20 cellular contexts compared by ENCODE assay signal in genomic region chr7:659306-659847, GRCh38.
DNase-seq lines count a peak whose midpoint lies in the region; ATAC-seq, FAIRE-seq and TF ChIP-seq lines count a peak whose summit lies in the region.
"Had no signal": no experiment of that assay in that cellular context is flagged by ENCODE, and none has a peak within 500 bp of the region (broad histone marks: within the 10 kb centered on the region; RNA-seq: fewer than 3 reads in every experiment).

No MANE protein-coding gene starts in this region.

- H3K4me1 Mint-ChIP-seq in nephron progenitor cell (peaks cover 7% of the 10 kb centered on the region), endodermal cell (no peaks in the 10 kb centered on the region)
- H3K4me1 Mint-ChIP-seq: CD14-positive monocyte had no signal

- no peaks in the 10 kb centered on the region for H3K27me3 Mint-ChIP-seq in nephron progenitor cell (ENCODE audit: low read depth, poor library complexity)
- no peaks in the 10 kb centered on the region for H3K27me3 Mint-ChIP-seq in endodermal cell (ENCODE audit: insufficient read depth)

- H3K27ac ChIP-seq in Panc1 (ENCODE audit: low read length) (no peak overlapping the region), kidney (ENCODE audit: low read depth in 2 of 2, low read length in 2 of 2) (no peak overlapping the region), endodermal cell (ENCODE audit: low read depth, low read length) (no peak overlapping the region)

- H3K9me3 Mint-ChIP-seq in nephron progenitor cell (no peaks in the 10 kb centered on the region), endodermal cell (no peaks in the 10 kb centered on the region)
- H3K9me3 Mint-ChIP-seq: CD8-positive, alpha-beta T cell; HFFc6 had no signal

- intact Hi-C loops in Panc1 (cut with micrococcal nuclease; ENCODE audit: unreplicated experiment) (no loop called here), kidney (cut with DNase I) (no loop called here)

- CTCF ChIA-PET in Panc1 (lab: Charles Lee), result no interaction called here

- H3K36me3 Mint-ChIP-seq in nephron progenitor cell (ENCODE audit: low read depth), result peaks cover 7% of the 10 kb centered on the region
- peaks cover 13% of the 10 kb centered on the region for H3K36me3 Mint-ChIP-seq in endodermal cell (ENCODE audit: low read depth)
- H3K36me3 Mint-ChIP-seq: CD14-positive monocyte had no signal

- peak overlapping the region; percentile 80 for H3K27ac Mint-ChIP-seq in nephron progenitor cell
- H3K27ac Mint-ChIP-seq in endodermal cell, result no peak overlapping the region
- H3K27ac Mint-ChIP-seq: CD8-positive, alpha-beta T cell; HFFc6 had no signal

- H3K36me3 ChIP-seq in Panc1 (ENCODE audit: control insufficient read depth, insufficient read depth, low read length) (no peaks in the 10 kb centered on the region), kidney (ENCODE audit: control insufficient read depth in 1 of 2, insufficient read depth in 2 of 2, low read length in 2 of 2) (no peaks in the 10 kb centered on the region), skeletal muscle satellite cell (ENCODE audit: insufficient read depth, low read length) (no peaks in the 10 kb centered on the region), endodermal cell (ENCODE audit: control insufficient read depth, insufficient read depth, low read length) (peaks cover 4% of the 10 kb centered on the region)
- H3K36me3 ChIP-seq: HAP-1 had no signal

- ATAC-seq in Panc1 (peak; percentile 27; the same call in 1 of the 2 replicates), HG02798 (IDR thresholded peaks at IDR 0.05; ENCODE audit: poor library complexity, unreplicated experiment) (no peak)
- ATAC-seq: CD8-positive, alpha-beta T cell had no signal

- H3K4me1 ChIP-seq in Panc1 (ENCODE audit: control insufficient read depth, insufficient read depth, low read length) (no peaks in the 10 kb centered on the region), kidney (ENCODE audit: control insufficient read depth in 1 of 2, insufficient read depth in 1 of 2, low read depth in 1 of 2, low read length in 2 of 2) (no peaks in the 10 kb centered on the region), skeletal muscle satellite cell (ENCODE audit: control insufficient read depth, insufficient read depth, low read length) (peaks cover 27% of the 10 kb centered on the region), endodermal cell (ENCODE audit: control insufficient read depth, insufficient read depth, low read length) (no peaks in the 10 kb centered on the region)
- H3K4me1 ChIP-seq: HAP-1 had no signal

- no peak overlapping the region for H3K4me3 ChIP-seq in Panc1 (ENCODE audit: low read depth in 2 of 2, low read length in 2 of 2)
- H3K4me3 ChIP-seq in kidney (ENCODE audit: low read length in 2 of 2), result no peak overlapping the region
- no peak overlapping the region for H3K4me3 ChIP-seq in skeletal muscle satellite cell (ENCODE audit: low read length)
- no peak overlapping the region for H3K4me3 ChIP-seq in endodermal cell (ENCODE audit: low read length)
- H3K4me3 ChIP-seq: HAP-1 had no signal

- POLR2A ChIA-PET in Panc1 (lab: Charles Lee), result interaction anchor here (0.7 kb wide), 1 partner anchor 18 kb away, joined by 6 read pairs; no protein-coding TSS in a partner anchor

- DNase-seq in Panc1 (ENCODE audit: low read depth, low spot score), result no peak
- DNase-seq in kidney, result peak; percentile 37
- DNase-seq in nephron progenitor cell, result no peak
- no peak for DNase-seq in endodermal cell
- DNase-seq in cerebellar nuclear complex (lab: John Stamatoyannopoulos, UW), result no peak
- DNase-seq: CD8-positive, alpha-beta T cell; COR-L47; DMS153; DMS79 treated with DMSO at 0.1 percent for 48 hours; EL; GOT3; HFFc6; IMR-90 had no signal

- BruUV-seq in Panc1 (replicated peaks; lab: Mats Ljungman, UMichigan), result no TSS peak

- H3K9me3 ChIP-seq in Panc1 (ENCODE audit: control insufficient read depth, insufficient read depth, low read depth, low read length) (no peaks in the 10 kb centered on the region), kidney (ENCODE audit: control insufficient read depth in 1 of 2, low read length in 2 of 2) (no peaks in the 10 kb centered on the region), skeletal muscle satellite cell (replicated peaks; ENCODE audit: low read length) (no peaks in the 10 kb centered on the region), endodermal cell (ENCODE audit: control insufficient read depth, low read length) (peaks cover 24% of the 10 kb centered on the region)
- H3K9me3 ChIP-seq: HAP-1 had no signal

- no peak for FAIRE-seq in kidney (lab: Jason Lieb, UNC)
- FAIRE-seq: D721Med, G401.6, GM12891 had no signal

- TF ChIP-seq CTCF in Panc1 (IDR thresholded peaks at IDR 0.05) (no peak), kidney (IDR thresholded peaks at IDR 0.05; ENCODE audit: borderline replicate concordance, extremely low read depth, insufficient read depth) (no peak), nephron progenitor cell (IDR thresholded peaks at IDR 0.05) (no peak), endodermal cell (conservative IDR thresholded peaks at IDR 0.05) (no peak)

- H3K27me3 ChIP-seq in Panc1 (ENCODE audit: control insufficient read depth, insufficient read depth, low read length) (no peaks in the 10 kb centered on the region), skeletal muscle satellite cell (ENCODE audit: control insufficient read depth, insufficient read depth, low read length) (no peaks in the 10 kb centered on the region), endodermal cell (ENCODE audit: control insufficient read depth, insufficient read depth, low read length, poor library complexity, severe bottlenecking) (no peaks in the 10 kb centered on the region)

- H3K4me3 Mint-ChIP-seq in nephron progenitor cell, result no peak overlapping the region
- no peak overlapping the region for H3K4me3 Mint-ChIP-seq in endodermal cell
- H3K4me3 Mint-ChIP-seq: CD14-positive monocyte; CD8-positive, alpha-beta T cell; HFFc6 had no signal

- H3K4me2 ChIP-seq in skeletal muscle satellite cell (ENCODE audit: low read length), result no peak overlapping the region

- 93 to 97% methylated on average over 7 to 25 of the region's 25 CpGs for WGBS in endodermal cell (ENCODE audit: insufficient coverage in 1 of 2, insufficient read length in 1 of 2), 2 experiments

- in situ Hi-C loops in Panc1 (cut with HindIII; ENCODE audit: low pct_unique_long_range_greater_than_20kb, low sequenced_read_pairs), result no loop called here

- H3K9ac ChIP-seq in kidney (ENCODE audit: low read length in 2 of 2) (no peak overlapping the region), skeletal muscle satellite cell (ENCODE audit: low read depth, low read length) (peak overlapping the region; percentile 5), endodermal cell (ENCODE audit: extremely low read depth, low read length, poor library complexity, severe bottlenecking) (no peak overlapping the region)
